In genomic region chr1:44672254-44672955, GRCh38 we compare ENCODE assay signal across 8 cellular contexts. TPM values are rescaled to one million over a fixed set of nuclear protein-coding genes. Genes with fewer than 3 reads are reported as not detected.
DNase-seq lines count a peak whose midpoint lies in the region; ATAC-seq and TF ChIP-seq lines count a peak whose summit lies in the region.

No MANE protein-coding gene starts in this region.

- H3K27me3 ChIP-seq in iPS-20b (ENCODE audit: insufficient read depth, low read length) (no peaks in the 10 kb centered on the region; the same call in 1 of the 2 replicates), tibial nerve (no peaks in the 10 kb centered on the region)

- TF ChIP-seq POLR2A in tibial nerve (IDR thresholded peaks at IDR 0.05) = no peak

- peak overlapping the region; percentile 64 for H3K27ac Mint-ChIP-seq in activated CD8-positive, alpha-beta memory T cell treated with anti-CD3 and anti-CD28 coated beads, Interleukin-2, amount 10 ng/mL, durations not matched to agents 7 days and 5 days
- peak overlapping the region; percentile 81 for H3K27ac Mint-ChIP-seq in WTC11

- no peaks in the 10 kb centered on the region for H3K9me3 Mint-ChIP-seq in activated CD8-positive, alpha-beta memory T cell treated with anti-CD3 and anti-CD28 coated beads, Interleukin-2, amount 10 ng/mL, durations not matched to agents 7 days and 5 days (ENCODE audit: low read depth)
- H3K9me3 Mint-ChIP-seq in WTC11 = no peaks in the 10 kb centered on the region

- peaks cover 32% of the 10 kb centered on the region for H3K4me1 Mint-ChIP-seq in activated CD8-positive, alpha-beta memory T cell treated with anti-CD3 and anti-CD28 coated beads, Interleukin-2, amount 10 ng/mL, durations not matched to agents 7 days and 5 days
- H3K4me1 Mint-ChIP-seq in WTC11 = peaks cover 23% of the 10 kb centered on the region

- H3K27ac ChIP-seq in iPS-20b (ENCODE audit: low read length) (no peak overlapping the region), tibial nerve (peak overlapping the region in 3 of 4 donors; percentile 93 to 99 (median 97))

- TF ChIP-seq EP300 in tibial nerve (IDR thresholded peaks at IDR 0.05) = peak in 1 of 2 donors; percentile 56

- no peaks in the 10 kb centered on the region for H3K9me3 ChIP-seq in iPS-20b (ENCODE audit: insufficient read depth, low read depth, low read length)
- H3K9me3 ChIP-seq in tibial nerve = no peaks in the 10 kb centered on the region

- POLR2A ChIA-PET in WTC11 (lab: Charles Lee) = no interaction called here

- H3K4me1 ChIP-seq in iPS-20b (ENCODE audit: insufficient read depth, low read length) = peaks cover 9% of the 10 kb centered on the region
- peaks cover 0 to 56% (median 34%) of the 10 kb centered on the region in 4 donors for H3K4me1 ChIP-seq in tibial nerve

- H3K36me3 ChIP-seq in iPS-20b (ENCODE audit: insufficient read depth, low read depth, low read length) (no peaks in the 10 kb centered on the region), tibial nerve (peaks cover 0 to 3% (median 0%) of the 10 kb centered on the region in 3 donors)

- H3K4me3 Mint-ChIP-seq in activated CD8-positive, alpha-beta memory T cell treated with anti-CD3 and anti-CD28 coated beads, Interleukin-2, amount 10 ng/mL, durations not matched to agents 7 days and 5 days = no peak overlapping the region
- peak overlapping the region; percentile 92; the same call in 1 of the 2 replicates for H3K4me3 Mint-ChIP-seq in WTC11

- DNase-seq in activated CD8-positive, alpha-beta memory T cell treated with anti-CD3 and anti-CD28 coated beads, Interleukin-2, amount 10 ng/mL, durations not matched to agents 7 days and 5 days = peak; percentile 60
- DNase-seq in activated CD8-positive, alpha-beta memory T cell treated with anti-CD3 and anti-CD28 coated beads, Interleukin-2, amount 50 U/mL, for 48 hours = no peak
- DNase-seq in WTC11 (ENCODE audit: low spot score) = no peak
- DNase-seq in tibial nerve (ENCODE audit: low spot score in 2 of 2) = no peak
- no peak for DNase-seq in NCI-H2171 treated with DMSO at 0.1 percent for 48 hours (lab: John Stamatoyannopoulos, UW)
- no peak for DNase-seq in iPS-NIHi7 (ENCODE audit: extremely low spot score)

- TF ChIP-seq CTCF in WTC11 (IDR thresholded peaks at IDR 0.05) = no peak
- TF ChIP-seq CTCF in tibial nerve (IDR thresholded peaks at IDR 0.05) = no peak

- CTCF ChIA-PET in activated CD8-positive, alpha-beta memory T cell treated with anti-CD3 and anti-CD28 coated beads, Interleukin-2, amount 10 ng/mL, durations not matched to agents 7 days and 5 days (lab: Charles Lee) = interaction anchor here (0.6 to 6.2 kb wide), 3 partner anchors 12 to 21 kb away, joined by 3 to 49 read pairs (median 5); no protein-coding TSS in a partner anchor
- CTCF ChIA-PET in WTC11 (lab: Charles Lee) = interaction anchor here (1.2 to 1.7 kb wide), 2 partner anchors 17 to 20 kb away, joined by 3 to 10 read pairs; no protein-coding TSS in a partner anchor

- H3K36me3 Mint-ChIP-seq in activated CD8-positive, alpha-beta memory T cell treated with anti-CD3 and anti-CD28 coated beads, Interleukin-2, amount 10 ng/mL, durations not matched to agents 7 days and 5 days = no peaks in the 10 kb centered on the region
- H3K36me3 Mint-ChIP-seq in WTC11 = no peaks in the 10 kb centered on the region

- no peak overlapping the region for H3K4me3 ChIP-seq in iPS-20b (ENCODE audit: low read length)
- no peak overlapping the region for H3K4me3 ChIP-seq in tibial nerve

- ATAC-seq in activated CD8-positive, alpha-beta memory T cell treated with anti-CD3 and anti-CD28 coated beads, Interleukin-2, amount 10 ng/mL, durations not matched to agents 7 days and 5 days = no peak
- ATAC-seq in WTC11 (no peak), GM21423 (IDR thresholded peaks at IDR 0.05; ENCODE audit: unreplicated experiment) (no peak)

- 65% methylated on average over 13 of the region's 13 CpGs for whole genome bisulfite sequencing in tibial nerve, 2 donors

- no peaks in the 10 kb centered on the region for H3K27me3 Mint-ChIP-seq in activated CD8-positive, alpha-beta memory T cell treated with anti-CD3 and anti-CD28 coated beads, Interleukin-2, amount 10 ng/mL, durations not matched to agents 7 days and 5 days
- no peaks in the 10 kb centered on the region for H3K27me3 Mint-ChIP-seq in WTC11 (ENCODE audit: low read depth)

- H3K9ac ChIP-seq in iPS-20b (ENCODE audit: low read depth, low read length) = peak overlapping the region; percentile 12; the same call in 1 of the 2 replicates

TF ChIP-seq in WTC11, 78 proteins besides CTCF, POLR2A, EP300 and RAD21 (continues in another document):
- no peak for TF ChIP-seq HMGA2 (CRISPR knock-in tag; IDR thresholded peaks at IDR 0.05)
- TF ChIP-seq NR1H2 (CRISPR knock-in tag; IDR thresholded peaks at IDR 0.05) = no peak
- TF ChIP-seq, protein P1, sequence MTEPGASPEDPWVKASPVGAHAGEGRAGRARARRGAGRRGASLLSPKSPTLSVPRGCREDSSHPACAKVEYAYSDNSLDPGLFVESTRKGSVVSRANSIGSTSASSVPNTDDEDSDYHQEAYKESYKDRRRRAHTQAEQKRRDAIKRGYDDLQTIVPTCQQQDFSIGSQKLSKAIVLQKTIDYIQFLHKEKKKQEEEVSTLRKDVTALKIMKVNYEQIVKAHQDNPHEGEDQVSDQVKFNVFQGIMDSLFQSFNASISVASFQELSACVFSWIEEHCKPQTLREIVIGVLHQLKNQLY (CRISPR knock-in tag; IDR thresholded peaks at IDR 0.05) = no peak
- TF ChIP-seq SMAD4 (CRISPR knock-in tag; IDR thresholded peaks at IDR 0.05) = no peak
- TF ChIP-seq ATF1 (CRISPR knock-in tag; IDR thresholded peaks at IDR 0.05) = no peak
- no peak for TF ChIP-seq TEAD4 (CRISPR knock-in tag; IDR thresholded peaks at IDR 0.05)
- no peak for TF ChIP-seq KAT7 (CRISPR knock-in tag; IDR thresholded peaks at IDR 0.05; ENCODE audit: borderline replicate concordance)
- no peak for TF ChIP-seq ERG (CRISPR knock-in tag; IDR thresholded peaks at IDR 0.05)
- TF ChIP-seq, protein P2, sequence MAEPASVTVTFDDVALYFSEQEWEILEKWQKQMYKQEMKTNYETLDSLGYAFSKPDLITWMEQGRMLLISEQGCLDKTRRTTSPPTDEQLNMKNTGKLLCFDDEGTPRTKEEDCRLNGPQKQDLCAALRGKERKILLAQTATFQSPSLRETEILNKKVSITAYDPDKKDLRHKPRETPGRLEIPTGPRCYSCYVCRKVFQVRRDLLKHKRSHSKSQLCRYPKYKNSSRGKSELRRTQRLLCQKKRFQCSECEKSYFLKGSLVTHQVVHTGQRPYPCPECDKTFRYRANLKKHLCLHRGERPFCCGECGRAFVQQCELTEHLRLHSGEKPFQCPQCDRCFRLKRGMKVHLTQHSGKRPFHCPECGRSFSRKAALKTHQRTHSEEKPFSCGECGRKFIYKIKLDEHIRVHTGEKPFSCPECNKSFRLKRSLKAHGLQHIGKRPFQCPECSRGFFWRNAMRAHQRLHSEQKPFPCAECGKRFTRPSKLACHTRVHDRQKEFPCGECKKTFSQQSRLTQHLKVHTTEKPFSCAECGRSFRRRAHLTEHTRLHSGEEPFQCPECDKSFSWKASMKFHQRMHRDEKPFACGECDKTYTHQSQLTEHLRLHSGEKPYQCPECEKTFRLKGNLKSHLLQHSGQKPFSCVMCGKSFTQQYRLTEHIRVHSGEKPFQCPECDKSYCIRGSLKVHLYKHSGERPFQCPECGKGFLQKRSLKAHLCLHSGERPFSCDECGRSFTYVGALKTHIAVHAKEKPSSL (CRISPR knock-in tag; conservative IDR thresholded peaks at IDR 0.05) = no peak
- no peak for TF ChIP-seq ZNF281 (CRISPR knock-in tag; IDR thresholded peaks at IDR 0.05)
- TF ChIP-seq ZBTB21 (CRISPR knock-in tag; IDR thresholded peaks at IDR 0.05; ENCODE audit: borderline replicate concordance) = no peak

RNA-seq across cellular contexts. Expression of gene TMEM53, which starts 1.9 kb away (rescaled TPM):
- 1 to 10 TPM; 3.6 to 3.7 TPM for total RNA-seq in activated CD8-positive, alpha-beta memory T cell treated with anti-CD3 and anti-CD28 coated beads, Interleukin-2, amount 10 ng/mL, durations not matched to agents 7 days and 5 days
- total RNA-seq in WTC11 (2021) (8.2 to 10.9 TPM (median 10.0 TPM) in 3 replicates), tibial nerve (10 to 100 TPM in 2 of 4 donors, 1 to 10 TPM in 2; 7.2 to 10.5 (median 9.5) TPM)

RNA-seq across cellular contexts. Expression of gene ARMH1, which starts 2.1 kb away (rescaled TPM):
- total RNA-seq in activated CD8-positive, alpha-beta memory T cell treated with anti-CD3 and anti-CD28 coated beads, Interleukin-2, amount 10 ng/mL, durations not matched to agents 7 days and 5 days = 10 to 100 TPM; 17.0 to 17.2 TPM
- total RNA-seq in WTC11 (2021) (0.74 to 1.6 TPM (median 0.78 TPM) in 3 replicates), tibial nerve (1 to 10 TPM in 3 of 4 donors, under 1 TPM in 1; 0.66 to 7.1 (median 2.9) TPM)

RNA-seq across cellular contexts. Expression of gene RNU5D-1, which starts 58.6 kb away (rescaled TPM):
- total RNA-seq in activated CD8-positive, alpha-beta memory T cell treated with anti-CD3 and anti-CD28 coated beads, Interleukin-2, amount 10 ng/mL, durations not matched to agents 7 days and 5 days = not detected
- total RNA-seq in WTC11 (2021) (not detected in 3 replicates), tibial nerve (not detected)
